Comparison of ENCODE assay signal across 8 cellular contexts in genomic region chr1:205210876-205211838, GRCh38. TPM values are rescaled to one million over a fixed set of nuclear protein-coding genes. Genes with fewer than 3 reads are reported as not detected.
DNase-seq lines count a peak whose midpoint lies in the region; ATAC-seq, FAIRE-seq and TF ChIP-seq lines count a peak whose summit lies in the region.

Gene DSTYK (minus strand): TSS chr1:205211702. CDS start chr1:205211535, 167 bp downstream.

- no peaks in the 10 kb centered on the region for H3K9me3 Mint-ChIP-seq in activated T-cell treated with anti-CD3 and anti-CD28 coated beads, Interleukin-2, amount 50 U/mL, for 72 hours

- intact Hi-C loops in esophagus muscularis mucosa (cut with DNase I): no loop called here

- H3K36me3 Mint-ChIP-seq in activated T-cell treated with anti-CD3 and anti-CD28 coated beads, Interleukin-2, amount 50 U/mL, for 72 hours (ENCODE audit: insufficient read depth in 2 of 2): no peaks in the 10 kb centered on the region

- peak within 1 kb of the TSS; percentile 97 for H2AFZ ChIP-seq in KMS-11 (ENCODE audit: low read depth)

- no peak for TF ChIP-seq EP300 in esophagus muscularis mucosa (IDR thresholded peaks at IDR 0.05)

- H3K4me1 ChIP-seq in KMS-11 (ENCODE audit: low read depth, poor library complexity, severe bottlenecking) (peaks cover 22% of the 10 kb centered on the region), esophagus muscularis mucosa (peaks cover 15 to 31% (median 25%) of the 10 kb centered on the region in 4 donors), muscle layer of duodenum (ENCODE audit: control insufficient read depth in 1 of 2, insufficient read depth in 2 of 2, low read length in 2 of 2) (peaks cover 4 to 9% of the 10 kb centered on the region in 2 donors)

- peak; percentile 37 for FAIRE-seq in RCC 7860 (lab: Jason Lieb, UNC)

- peak within 1 kb of the TSS; percentile 75 for H3K9ac ChIP-seq in KMS-11

- no peaks in the 10 kb centered on the region for H4K20me1 ChIP-seq in KMS-11 (ENCODE audit: insufficient read depth)

- peak within 1 kb of the TSS; percentile 99 for H3K4me3 ChIP-seq in KMS-11 (IDR thresholded peaks at IDR 0.05; ENCODE audit: insufficient read depth, low read depth, low read length)
- H3K4me3 ChIP-seq in esophagus muscularis mucosa: peak within 1 kb of the TSS; percentile 73 to 96 (median 90)
- peak within 1 kb of the TSS; percentile 80 to 97 for H3K4me3 ChIP-seq in muscle layer of duodenum (ENCODE audit: low read depth in 1 of 2, low read length in 2 of 2)

- no peaks in the 10 kb centered on the region for H3K36me3 ChIP-seq in KMS-11 (ENCODE audit: insufficient read depth)
- H3K36me3 ChIP-seq in esophagus muscularis mucosa: no peaks in the 10 kb centered on the region
- H3K36me3 ChIP-seq in muscle layer of duodenum (ENCODE audit: control insufficient read depth in 1 of 2, insufficient read depth in 2 of 2, low read length in 2 of 2): no peaks in the 10 kb centered on the region

- DNase-seq in DMS53 (lab: John Stamatoyannopoulos, UW) (peak; percentile 98), RCC 7860 (ENCODE audit: low spot score) (peak; percentile 88), esophagus muscularis mucosa (ENCODE audit: extremely low spot score) (peak; percentile 97)
- peak; percentile 90 to 92 for DNase-seq in activated T-cell treated with anti-CD3 and anti-CD28 coated beads, Interleukin-2, amount 50 U/mL, for 72 hours
- peak; percentile 87 for DNase-seq in stimulated activated CD8-positive, alpha-beta memory T cell treated with anti-CD3 and anti-CD28 coated beads, Interleukin-7, amount 100 ng/mL, for 24 hours (ENCODE audit: low read depth)

- TF ChIP-seq CTCF in KMS-11 (conservative IDR thresholded peaks at IDR 0.05; ENCODE audit: low read depth, low read length): no peak
- peak in 1 of 3 experiments; percentile 5 for TF ChIP-seq CTCF in esophagus muscularis mucosa (IDR thresholded peaks at IDR 0.05)

- H3K27ac Mint-ChIP-seq in activated T-cell treated with anti-CD3 and anti-CD28 coated beads, Interleukin-2, amount 50 U/mL, for 72 hours: peak within 1 kb of the TSS; percentile 92

- TF ChIP-seq POLR2A in esophagus muscularis mucosa (IDR thresholded peaks at IDR 0.05; ENCODE audit: low read depth): peak; percentile 59

- H3K27ac ChIP-seq in KMS-11 (peak within 1 kb of the TSS; percentile 58), esophagus muscularis mucosa (replicated peaks in 1 of 4) (peak within 1 kb of the TSS; percentile 87 to 93 (median 90)), muscle layer of duodenum (ENCODE audit: low read length) (peak within 1 kb of the TSS; percentile 80)

- H3K27me3 ChIP-seq in KMS-11 (ENCODE audit: insufficient read depth, low read depth): no peaks in the 10 kb centered on the region
- H3K27me3 ChIP-seq in esophagus muscularis mucosa: no peaks in the 10 kb centered on the region
- no peaks in the 10 kb centered on the region for H3K27me3 ChIP-seq in muscle layer of duodenum (ENCODE audit: low read depth, low read length)

- H3K4me2 ChIP-seq in KMS-11: peak within 1 kb of the TSS; percentile 90

- under 1% methylated on average over 37 of the region's 93 CpGs for WGBS in esophagus muscularis mucosa

- H3K79me2 ChIP-seq in KMS-11 (ENCODE audit: insufficient read depth, low read depth): peaks cover 30% of the 10 kb centered on the region

- peak within 1 kb of the TSS; percentile 89 to 95 for H3K4me3 Mint-ChIP-seq in activated T-cell treated with anti-CD3 and anti-CD28 coated beads, Interleukin-2, amount 50 U/mL, for 72 hours

- ATAC-seq in GM21723 (IDR thresholded peaks at IDR 0.05; ENCODE audit: unreplicated experiment): peak; percentile 92
- ATAC-seq in activated T-cell treated with anti-CD3 and anti-CD28 coated beads, Interleukin-2, amount 50 U/mL, for 72 hours (replicated peaks in 1 of 2): peak; percentile 90 to 91

- H3K9me3 ChIP-seq in esophagus muscularis mucosa (no peaks in the 10 kb centered on the region), muscle layer of duodenum (ENCODE audit: control insufficient read depth in 1 of 2, low read length in 2 of 2) (no peaks in the 10 kb centered on the region)

- no peaks in the 10 kb centered on the region for H3K27me3 Mint-ChIP-seq in activated T-cell treated with anti-CD3 and anti-CD28 coated beads, Interleukin-2, amount 50 U/mL, for 72 hours (ENCODE audit: low read depth)

- peaks cover 63% of the 10 kb centered on the region for H3K4me1 Mint-ChIP-seq in activated T-cell treated with anti-CD3 and anti-CD28 coated beads, Interleukin-2, amount 50 U/mL, for 72 hours (ENCODE audit: low read depth)

RNA-seq across cellular contexts. Expression of gene DSTYK, which starts in this region (rescaled TPM):
- total RNA-seq in activated T-cell treated with anti-CD3 and anti-CD28 coated beads, Interleukin-2, amount 50 U/mL, for 72 hours: 10 to 100 TPM in 1 of 2 donors, 1 to 10 TPM in 1; 9.8 to 10.7 TPM
- 10 to 100 TPM; 12.0 to 16.1 (median 13.9) TPM for total RNA-seq in esophagus muscularis mucosa

Comparison
In these comparisons a context has a peak if more than half of its experiments do, and no peak if none do; other contexts are left out.
1. Peak in every context shown above with its lines: DNase-seq, ATAC-seq, H3K4me3 ChIP-seq and H3K27ac ChIP-seq.